In genomic region chr6:13487122-13488014, GRCh38 we compare ENCODE assay signal across 8 cellular contexts. TPM values are rescaled to one million over a fixed set of nuclear protein-coding genes. Genes with fewer than 3 reads are reported as not detected.
DNase-seq lines count a peak whose midpoint lies in the region; ATAC-seq and TF ChIP-seq lines count a peak whose summit lies in the region.

Gene GFOD1, minus strand, starts transcription at chr6:13487600. Its CDS starts 710 bp downstream, at chr6:13486890.

- H3K4me1 Mint-ChIP-seq in activated CD4-positive, alpha-beta T cell treated with anti-CD3 and anti-CD28 coated beads for 36 hours, result peaks cover 36% of the 10 kb centered on the region

- peak within 1 kb of the TSS; percentile 97 for H3K27ac ChIP-seq in colonic mucosa

- H3K9ac ChIP-seq in colonic mucosa (ENCODE audit: low read depth in 2 of 2, low read length in 2 of 2), result peak within 1 kb of the TSS; percentile 88 to 92

- ATAC-seq in GM19025 (IDR thresholded peaks at IDR 0.05; ENCODE audit: low read depth, unreplicated experiment), result peak; percentile 81
- peak; percentile 82 for ATAC-seq in HG03196 (IDR thresholded peaks at IDR 0.05; ENCODE audit: unreplicated experiment)
- ATAC-seq in activated CD4-positive, alpha-beta T cell treated with anti-CD3 and anti-CD28 coated beads for 36 hours, result peak; percentile 83
- ATAC-seq in left colon, result peak; percentile 83

- CTCF ChIA-PET in activated CD4-positive, alpha-beta T cell treated with anti-CD3 and anti-CD28 coated beads for 36 hours (lab: Charles Lee), result interaction anchor here (0.6 to 1.5 kb wide), 6 partner anchors 12 to 185 kb away, joined by 3 to 6 read pairs (median 4); partner anchors contain the start of gene TBC1D7

- DNase-seq in AG20443 (ENCODE audit: low spot score), result peak; percentile 98
- DNase-seq in NCI-H446 (lab: John Stamatoyannopoulos, UW), result peak; percentile 64 to 93
- DNase-seq in activated CD4-positive, alpha-beta T cell treated with anti-CD3 and anti-CD28 coated beads for 36 hours, result peak; percentile 87
- peak; percentile 90 for DNase-seq in colonic mucosa
- DNase-seq in left colon, result peak; percentile 88 to 89
- peak; percentile 74 to 87 for DNase-seq in stimulated activated CD4-positive, alpha-beta T cell treated with anti-CD3 and anti-CD28 coated beads, Interleukin-2, amount 100 ng/mL, for 24 hours

- POLR2A ChIA-PET in activated CD4-positive, alpha-beta T cell treated with anti-CD3 and anti-CD28 coated beads for 36 hours (lab: Charles Lee), result interaction anchor here (0.6 to 1.3 kb wide), 2 partner anchors 132 to 152 kb away, joined by 3 to 4 read pairs; no protein-coding TSS in a partner anchor

- H3K36me3 Mint-ChIP-seq in activated CD4-positive, alpha-beta T cell treated with anti-CD3 and anti-CD28 coated beads for 36 hours (ENCODE audit: low read depth), result no peaks in the 10 kb centered on the region

- no peaks in the 10 kb centered on the region for H3K9me3 Mint-ChIP-seq in activated CD4-positive, alpha-beta T cell treated with anti-CD3 and anti-CD28 coated beads for 36 hours (ENCODE audit: low read depth)

- H3K4me3 Mint-ChIP-seq in activated CD4-positive, alpha-beta T cell treated with anti-CD3 and anti-CD28 coated beads for 36 hours, result peak within 1 kb of the TSS; percentile 83

- H3K27ac Mint-ChIP-seq in activated CD4-positive, alpha-beta T cell treated with anti-CD3 and anti-CD28 coated beads for 36 hours, result peak within 1 kb of the TSS; percentile 74

- no peaks in the 10 kb centered on the region for H3K36me3 ChIP-seq in colonic mucosa

- no peaks in the 10 kb centered on the region for H3K4me1 ChIP-seq in colonic mucosa

- H3K27me3 ChIP-seq in colonic mucosa, result no peaks in the 10 kb centered on the region

- TF ChIP-seq CTCF in colonic mucosa (IDR thresholded peaks at IDR 0.05), result no peak

- intact Hi-C loops in activated CD4-positive, alpha-beta T cell treated with anti-CD3 and anti-CD28 coated beads for 36 hours (cut with DNase I, micrococcal nuclease), result loop anchor here (1.0 to 5.0 kb wide), 13 partner anchors 21 to 1951 kb away; partner anchors contain the start of genes SIRT5 (in 2 of the 2), MCUR1 (in 1 of the 2), NOL7 (in 1 of the 2) and TBC1D7 (in 1 of the 2)
- intact Hi-C loops in colonic mucosa (cut with DNase I) (no loop called here), left colon (cut with DNase I, micrococcal nuclease) (no loop called here)

- H3K4me3 ChIP-seq in colonic mucosa, result peak within 1 kb of the TSS; percentile 91

- H3K27me3 Mint-ChIP-seq in activated CD4-positive, alpha-beta T cell treated with anti-CD3 and anti-CD28 coated beads for 36 hours, result peaks cover 8% of the 10 kb centered on the region

- H3K9me3 ChIP-seq in colonic mucosa, result no peaks in the 10 kb centered on the region

RNA-seq across cellular contexts. Expression of gene GFOD1, which starts in this region (rescaled TPM):
- total RNA-seq in activated CD4-positive, alpha-beta T cell treated with anti-CD3 and anti-CD28 coated beads for 36 hours, result 1 to 10 TPM; 4.2 to 5.8 TPM
- total RNA-seq in colonic mucosa (1 to 10 TPM; 6.9 to 7.6 TPM), left colon (10 to 100 TPM in 1 of 2 donors, 1 to 10 TPM in 1; 9.2 to 15.9 TPM)

Comparison
In these comparisons a context has a peak if more than half of its experiments do, and no peak if none do; other contexts are left out.
1. Peak in every context shown above with its lines: DNase-seq, ATAC-seq, H3K4me3 ChIP-seq and H3K27ac ChIP-seq.
2. intact Hi-C loops: an anchor here in activated CD4-positive, alpha-beta T cell treated with anti-CD3 and anti-CD28 coated beads for 36 hours (1.0 to 5.0 kb wide); none called in colonic mucosa and left colon.